Comparison of ENCODE assay signal across 21 cellular contexts in the genomic region with DNA sequence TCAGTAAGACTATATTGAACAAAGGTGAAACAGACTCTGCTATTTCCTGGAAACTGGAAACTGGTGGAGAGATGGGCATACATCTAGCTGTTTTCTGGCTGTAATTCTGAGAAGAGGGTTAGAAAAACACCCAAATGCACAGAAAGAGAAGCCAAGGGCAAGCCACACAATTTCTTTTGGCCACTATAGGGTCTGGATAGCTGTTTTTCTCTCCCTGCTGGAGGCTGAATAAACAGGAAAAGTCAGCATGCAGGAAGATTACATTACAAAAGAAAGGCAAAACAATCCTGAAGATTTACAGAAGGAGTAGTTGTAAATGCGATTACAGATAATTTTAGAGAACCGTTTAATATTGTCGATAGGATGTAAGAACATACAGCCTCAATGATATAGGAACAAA.
"Had no signal": no experiment of that assay in that cellular context is flagged by ENCODE, and none has a peak within 500 bp of the region (broad histone marks: within the 10 kb centered on the region; RNA-seq: fewer than 3 reads in every experiment).

No MANE protein-coding gene starts in this region.

- H3K27me3 Mint-ChIP-seq: activated T-helper 17 cell treated with anti-CD3 and anti-CD28 coated beads, Interleukin-2, amount 50 U/mL, for 72 hours; naive thymus-derived CD4-positive, alpha-beta T cell; progenitor cell of endocrine pancreas; T-cell had no signal

- H3K4me3 Mint-ChIP-seq: activated T-helper 17 cell treated with anti-CD3 and anti-CD28 coated beads, Interleukin-2, amount 50 U/mL, for 72 hours; naive thymus-derived CD4-positive, alpha-beta T cell; T-cell had no signal

- H3K27me3 ChIP-seq: breast epithelium, left lung, right atrium auricular region, tibial nerve, vagina had no signal

- H3K4me1 Mint-ChIP-seq: activated T-helper 17 cell treated with anti-CD3 and anti-CD28 coated beads, Interleukin-2, amount 50 U/mL, for 72 hours; naive thymus-derived CD4-positive, alpha-beta T cell; T-cell had no signal

- H3K27ac ChIP-seq: breast epithelium, left lung, right atrium auricular region, tibial nerve, vagina had no signal

- ATAC-seq: activated CD4-positive, CD25-positive, alpha-beta regulatory T cell treated with anti-CD3 and anti-CD28 coated beads, Interleukin-2, amount 50 U/mL, for 24 hours; activated T-helper 17 cell treated with anti-CD3 and anti-CD28 coated beads, Interleukin-2, amount 50 U/mL, for 72 hours; left lung; mucosa of descending colon; naive thymus-derived CD4-positive, alpha-beta T cell; T-cell had no signal

- H3K36me3 ChIP-seq: breast epithelium, left lung, right atrium auricular region, tibial nerve, vagina had no signal

- DNase-seq: activated CD4-positive, alpha-beta T cell treated with anti-CD3 and anti-CD28 coated beads, Interleukin-2, amount 50 U/mL, for 1 hour; activated naive CD4-positive, alpha-beta T cell treated with Interleukin-2 at 50 U/mL for 16 hours; activated T-cell treated with anti-CD3 and anti-CD28 coated beads for 4 hours; anterior cingulate cortex; islet precursor cell; left lung; mammary epithelial cell; mucosa of descending colon; naive thymus-derived CD4-positive, alpha-beta T cell; occipital lobe; stimulated activated CD4-positive, alpha-beta T cell treated with anti-CD3 and anti-CD28 coated beads, Interleukin-4, amount 100 ng/mL, for 24 hours; stimulated activated naive CD4-positive, alpha-beta T cell; T-cell; T-helper 9 cell had no signal

- H3K27ac Mint-ChIP-seq: activated T-helper 17 cell treated with anti-CD3 and anti-CD28 coated beads, Interleukin-2, amount 50 U/mL, for 72 hours; naive thymus-derived CD4-positive, alpha-beta T cell; progenitor cell of endocrine pancreas; T-cell had no signal

- H3K9me3 ChIP-seq: breast epithelium, left lung, mucosa of descending colon, right atrium auricular region, tibial nerve, vagina had no signal

- H3K4me1 ChIP-seq: breast epithelium, left lung, right atrium auricular region, tibial nerve, vagina had no signal

- H3K36me3 Mint-ChIP-seq: naive thymus-derived CD4-positive, alpha-beta T cell; T-cell had no signal

- H3K4me3 ChIP-seq: breast epithelium, left lung, mucosa of descending colon, right atrium auricular region, tibial nerve, vagina had no signal
